Comparison of ENCODE assay signal across 8 cellular contexts in genomic region chr19:8831832-8832131, GRCh38. TPM values are rescaled to one million over a fixed set of nuclear protein-coding genes. Genes with fewer than 3 reads are reported as not detected.
A peak's percentile ranks its signal among the peaks of the same experiment; 100 is the strongest.
DNase-seq lines count a peak whose midpoint lies in the region; ATAC-seq and TF ChIP-seq lines count a peak whose summit lies in the region.

No MANE protein-coding gene starts in this region.

- H3K9ac ChIP-seq in Karpas-422 (ENCODE audit: low read length) = peak overlapping the region; percentile 84

- H3K27me3 Mint-ChIP-seq in CD4-positive, alpha-beta T cell = no peaks in the 10 kb centered on the region
- no peaks in the 10 kb centered on the region for H3K27me3 Mint-ChIP-seq in chondrocyte (ENCODE audit: low read depth)

- H3K4me1 Mint-ChIP-seq in CD4-positive, alpha-beta T cell (ENCODE audit: low read depth) = peaks cover 31% of the 10 kb centered on the region
- peaks cover 8% of the 10 kb centered on the region for H3K4me1 Mint-ChIP-seq in chondrocyte (ENCODE audit: low read depth)

- H3K4me2 ChIP-seq in Karpas-422 (ENCODE audit: low read depth, low read length, poor library complexity, severe bottlenecking) = peak overlapping the region; percentile 86

- no peaks in the 10 kb centered on the region for H3K9me3 ChIP-seq in CD4-positive, alpha-beta T cell (ENCODE audit: control insufficient read depth, low read length)
- H3K9me3 ChIP-seq in Karpas-422 (ENCODE audit: low read length) (no peaks in the 10 kb centered on the region), muscle layer of duodenum (ENCODE audit: control insufficient read depth in 1 of 2, low read length in 2 of 2) (no peaks in the 10 kb centered on the region)

- no peaks in the 10 kb centered on the region for H3K27me3 ChIP-seq in CD4-positive, alpha-beta T cell (ENCODE audit: control insufficient read depth, insufficient read depth, low read length)
- H3K27me3 ChIP-seq in Karpas-422 (ENCODE audit: low read length) = no peaks in the 10 kb centered on the region
- H3K27me3 ChIP-seq in muscle layer of duodenum (ENCODE audit: low read depth, low read length) = no peaks in the 10 kb centered on the region

- POLR2A ChIA-PET in CD4-positive, alpha-beta T cell (lab: Charles Lee) = interaction anchor here (0.5 to 1.4 kb wide), 4 partner anchors 14 to 639 kb away, joined by 3 to 4 read pairs (median 4); partner anchors contain the start of genes HNRNPM and ZNF266

- peak overlapping the region; percentile 96; the same call in 1 of the 2 replicates for H2AFZ ChIP-seq in Karpas-422 (ENCODE audit: low read length)

- peaks cover 10% of the 10 kb centered on the region for H3K4me1 ChIP-seq in Karpas-422 (ENCODE audit: low read length)
- peaks cover 0 to 14% of the 10 kb centered on the region in 2 donors for H3K4me1 ChIP-seq in muscle layer of duodenum (ENCODE audit: control insufficient read depth in 1 of 2, insufficient read depth in 2 of 2, low read length in 2 of 2)

- no peak for TF ChIP-seq CTCF in CD4-positive, alpha-beta T cell (IDR thresholded peaks at IDR 0.05)
- no peak for TF ChIP-seq CTCF in chondrocyte (IDR thresholded peaks at IDR 0.05)

- H3K4me3 ChIP-seq in Karpas-422 (ENCODE audit: low read length) (peak overlapping the region; percentile 94), muscle layer of duodenum (ENCODE audit: low read depth in 1 of 2, low read length in 2 of 2) (peak overlapping the region; percentile 83 to 85)

- peaks cover 39% of the 10 kb centered on the region for H3K36me3 Mint-ChIP-seq in CD4-positive, alpha-beta T cell (ENCODE audit: low read depth)
- H3K36me3 Mint-ChIP-seq in chondrocyte (ENCODE audit: low read depth) = peaks cover 2% of the 10 kb centered on the region

- H3K36me3 ChIP-seq in Karpas-422 (ENCODE audit: insufficient read depth, low read length) = peaks cover 17% of the 10 kb centered on the region
- peaks cover 0 to 24% of the 10 kb centered on the region in 2 donors for H3K36me3 ChIP-seq in muscle layer of duodenum (ENCODE audit: control insufficient read depth in 1 of 2, insufficient read depth in 2 of 2, low read length in 2 of 2)

- intact Hi-C loops in CD4-positive, alpha-beta T cell (cut with DNase I, micrococcal nuclease) = loop anchor here in 1 of 2 experiments (5.0 to 10.0 kb wide), 8 partner anchors 313 to 963 kb away; partner anchors contain the start of genes RAB11B, TIMM44, ZNF266 and ZNF317

- H3K4me3 Mint-ChIP-seq in CD4-positive, alpha-beta T cell = peak overlapping the region; percentile 94
- H3K4me3 Mint-ChIP-seq in chondrocyte (ENCODE audit: unreplicated experiment) = peak overlapping the region; percentile 77

- no peak for DNase-seq in CD4-positive, alpha-beta T cell
- DNase-seq in Karpas-422 (no peak), chondrocyte (ENCODE audit: low spot score) (no peak), RPMI8226 (no peak), GF-D8 (lab: John Stamatoyannopoulos, UW) (no peak)
- DNase-seq in effector CD4-positive, alpha-beta T cell = no peak

- H3K9me3 Mint-ChIP-seq in CD4-positive, alpha-beta T cell = no peaks in the 10 kb centered on the region
- H3K9me3 Mint-ChIP-seq in chondrocyte (ENCODE audit: low read depth) = peaks cover 9% of the 10 kb centered on the region

- H3K79me2 ChIP-seq in Karpas-422 (ENCODE audit: low read length) = peaks cover 7% of the 10 kb centered on the region; the same call in 1 of the 2 replicates

- no peak for ATAC-seq in CD4-positive, alpha-beta T cell (ENCODE audit: poor library complexity)
- ATAC-seq in GM19463 (IDR thresholded peaks at IDR 0.05; ENCODE audit: unreplicated experiment) = peak; percentile 6

- CTCF ChIA-PET in CD4-positive, alpha-beta T cell (lab: Charles Lee) = no interaction called here

- H3K27ac Mint-ChIP-seq in CD4-positive, alpha-beta T cell = peak overlapping the region; percentile 95
- peak overlapping the region; percentile 42 for H3K27ac Mint-ChIP-seq in chondrocyte (ENCODE audit: unreplicated experiment)

- H3K9me2 ChIP-seq in Karpas-422 (replicated peaks; ENCODE audit: insufficient read depth, low read length) = no peaks in the 10 kb centered on the region

- H3K27ac ChIP-seq in CD4-positive, alpha-beta T cell (ENCODE audit: low read depth, low read length) = peak overlapping the region; percentile 92
- H3K27ac ChIP-seq in Karpas-422 (ENCODE audit: low read length) = no peak overlapping the region; the same call in 1 of the 2 replicates
- H3K27ac ChIP-seq in muscle layer of duodenum (ENCODE audit: low read length) = peak overlapping the region; percentile 85

- no peaks in the 10 kb centered on the region for H4K20me1 ChIP-seq in Karpas-422 (ENCODE audit: insufficient read depth, low read depth, low read length)

RNA-seq across cellular contexts. Expression of gene ZNF558, which starts 0.3 kb away (rescaled TPM):
- total RNA-seq in CD4-positive, alpha-beta T cell = 10 to 100 TPM; 22.2 to 23.3 TPM
- total RNA-seq in Karpas-422 (2014; rRNA removed; shearing (Covaris generic); ENCODE audit: low replicate concordance) = 48.4 and 78.6 TPM in 2 replicates
- 15.2 to 18.4 TPM (median 15.5 TPM) in 3 replicates for total RNA-seq in chondrocyte

RNA-seq across cellular contexts. Expression of gene MBD3L1, which starts 0.4 kb away (rescaled TPM):
- total RNA-seq in CD4-positive, alpha-beta T cell = not detected
- not detected in 2 replicates for total RNA-seq in Karpas-422 (2014; rRNA removed; shearing (Covaris generic); ENCODE audit: low replicate concordance)
- not detected in 3 replicates for total RNA-seq in chondrocyte
